20 cellular contexts compared by ENCODE assay signal in the genomic region with DNA sequence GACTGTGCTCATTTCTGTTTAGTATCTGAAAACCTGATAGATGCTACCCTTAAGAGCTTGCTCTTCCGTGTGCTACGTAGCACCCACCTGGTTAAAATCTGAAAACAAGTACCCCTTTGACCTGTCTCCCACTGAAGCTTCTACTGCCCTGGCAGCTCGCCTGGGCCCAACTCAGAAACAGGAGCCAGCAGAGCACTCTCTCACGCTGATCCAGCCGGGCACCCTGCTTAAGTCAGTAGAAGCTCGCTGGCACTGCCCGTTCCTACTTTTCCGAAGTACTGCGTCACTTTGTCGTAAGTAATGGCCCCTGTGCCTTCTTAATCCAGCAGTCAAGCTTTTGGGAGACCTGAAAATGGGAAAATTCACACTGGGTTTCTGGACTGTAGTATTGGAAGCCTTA.
"Had no signal": no experiment of that assay in that cellular context is flagged by ENCODE, and none has a peak within 500 bp of the region (broad histone marks: within the 10 kb centered on the region; RNA-seq: fewer than 3 reads in every experiment).

No MANE protein-coding gene starts in this region.

- H3K9me3 Mint-ChIP-seq: activated CD4-positive, alpha-beta T cell treated with anti-CD3 and anti-CD28 coated beads, Interleukin-2, amount 10 ng/mL, durations not matched to agents 7 days and 5 days; activated T-cell treated with anti-CD3 and anti-CD28 coated beads, Interleukin-2, amount 50 U/mL, for 24 hours; mesothelial cell of epicardium; nephron; T-cell had no signal

- H3K4me1 Mint-ChIP-seq: mesothelial cell of epicardium had no signal

- H3K27me3 ChIP-seq: brain microvascular endothelial cell, heart right ventricle, suprapubic skin, transverse colon had no signal

- DNase-seq: activated CD4-positive, alpha-beta T cell treated with anti-CD3 and anti-CD28 coated beads, Interleukin-2, amount 10 ng/mL, durations not matched to agents 7 days and 5 days; activated CD8-positive, alpha-beta T cell treated with anti-CD3 and anti-CD28 coated beads, Interleukin-2, amount 10 ng/mL, durations not matched to agents 7 days and 5 days; activated naive CD4-positive, alpha-beta T cell treated with anti-CD3 and anti-CD28 coated beads, Interleukin-2, amount 50 U/mL, for 16 hours; activated T-cell treated with anti-CD3 and anti-CD28 coated beads, Interleukin-2, amount 50 U/mL, for 24 hours; aorta; brain microvascular endothelial cell; heart right ventricle; stimulated activated CD4-positive, alpha-beta T cell treated with anti-CD3 and anti-CD28 coated beads, Interleukin-12 subunit alpha, Interleukin-12 subunit beta, amount 100 ng/mL, for 4 hours; stimulated activated CD4-positive, alpha-beta T cell treated with anti-CD3 and anti-CD28 coated beads, Interleukin-1b, Interleukin-23, amount 100 ng/mL, for 48 hours; stimulated activated CD8-positive, alpha-beta memory T cell treated with anti-CD3 and anti-CD28 coated beads, Interleukin-4, amount 100 ng/mL, for 48 hours; stimulated activated naive CD4-positive, alpha-beta T cell treated with Interleukin-2 at 50 U/mL for 16 hours; T-cell; T1000; transverse colon had no signal

- H3K27ac Mint-ChIP-seq: activated CD4-positive, alpha-beta T cell treated with anti-CD3 and anti-CD28 coated beads, Interleukin-2, amount 10 ng/mL, durations not matched to agents 7 days and 5 days; activated CD8-positive, alpha-beta T cell treated with anti-CD3 and anti-CD28 coated beads, Interleukin-2, amount 10 ng/mL, durations not matched to agents 7 days and 5 days; mesothelial cell of epicardium; nephron had no signal

- H3K4me3 Mint-ChIP-seq: activated CD4-positive, alpha-beta T cell treated with anti-CD3 and anti-CD28 coated beads, Interleukin-2, amount 10 ng/mL, durations not matched to agents 7 days and 5 days; activated CD8-positive, alpha-beta T cell treated with anti-CD3 and anti-CD28 coated beads, Interleukin-2, amount 10 ng/mL, durations not matched to agents 7 days and 5 days; activated T-cell treated with anti-CD3 and anti-CD28 coated beads, Interleukin-2, amount 50 U/mL, for 24 hours; mesothelial cell of epicardium; nephron; T-cell had no signal

- H3K27me3 Mint-ChIP-seq: activated CD4-positive, alpha-beta T cell treated with anti-CD3 and anti-CD28 coated beads, Interleukin-2, amount 10 ng/mL, durations not matched to agents 7 days and 5 days; activated T-cell treated with anti-CD3 and anti-CD28 coated beads, Interleukin-2, amount 50 U/mL, for 24 hours; T-cell had no signal

- ATAC-seq: activated CD8-positive, alpha-beta T cell treated with anti-CD3 and anti-CD28 coated beads, Interleukin-2, amount 10 ng/mL, durations not matched to agents 7 days and 5 days; heart right ventricle; T-cell had no signal

- FAIRE-seq: endometrium, frontal cortex had no signal

- H3K9me3 ChIP-seq: heart right ventricle, suprapubic skin, transverse colon had no signal

- H3K27ac ChIP-seq: brain microvascular endothelial cell, coronary artery, heart right ventricle, suprapubic skin, transverse colon had no signal

- H3K4me3 ChIP-seq: coronary artery, heart right ventricle, suprapubic skin, transverse colon had no signal
